In genomic region chr11:116109228-116109627, GRCh38 we compare ENCODE assay signal across 14 cellular contexts.
DNase-seq lines count a peak whose midpoint lies in the region; ATAC-seq, FAIRE-seq and TF ChIP-seq lines count a peak whose summit lies in the region.
"Had no signal": no experiment of that assay in that cellular context is flagged by ENCODE, and none has a peak within 500 bp of the region (broad histone marks: within the 10 kb centered on the region; RNA-seq: fewer than 3 reads in every experiment).

No MANE protein-coding gene starts in this region.

- H3K4me1 ChIP-seq in astrocyte (ENCODE audit: insufficient read depth, low read length), result no peaks in the 10 kb centered on the region
- H3K4me1 ChIP-seq: SJSA1 had no signal

- FAIRE-seq in HTR-8/SVneo (lab: Jason Lieb, UNC) (peak; percentile 26), astrocyte (lab: Jason Lieb, UNC) (no peak)

- TF ChIP-seq CTCF in AG10803 (conservative IDR thresholded peaks at IDR 0.05; ENCODE audit: low read length), result no peak
- no peak for TF ChIP-seq CTCF in astrocyte (IDR thresholded peaks at IDR 0.05; ENCODE audit: insufficient read depth, low read depth, low read length)

- H3K27ac ChIP-seq in astrocyte (ENCODE audit: low read depth, low read length), result no peak overlapping the region
- H3K27ac ChIP-seq: BLaER1, SJSA1 had no signal

- H3K27me3 ChIP-seq in astrocyte (ENCODE audit: insufficient read depth, low read length), result peaks cover 5% of the 10 kb centered on the region
- H3K27me3 ChIP-seq: BLaER1, SJSA1 had no signal

- H2AFZ ChIP-seq in astrocyte (ENCODE audit: low read depth, low read length), result no peak overlapping the region

- peaks cover 2% of the 10 kb centered on the region for H3K36me3 Mint-ChIP-seq in astrocyte (ENCODE audit: low read depth, unreplicated experiment)

- H4K20me1 ChIP-seq in astrocyte (ENCODE audit: insufficient read depth, low read length), result no peaks in the 10 kb centered on the region
- H4K20me1 ChIP-seq: BLaER1 had no signal

- H3K9ac ChIP-seq in astrocyte (ENCODE audit: low read length), result no peak overlapping the region
- H3K9ac ChIP-seq: BLaER1 had no signal

- no peak overlapping the region for H3K4me2 ChIP-seq in astrocyte (ENCODE audit: low read length)
- H3K4me2 ChIP-seq: BLaER1, smooth muscle cell had no signal

- ATAC-seq in GM21423 (IDR thresholded peaks at IDR 0.05; ENCODE audit: unreplicated experiment) (no peak), GM18870 (IDR thresholded peaks at IDR 0.05; ENCODE audit: unreplicated experiment) (no peak)
- ATAC-seq: left colon had no signal

- H3K27ac Mint-ChIP-seq in astrocyte (ENCODE audit: unreplicated experiment), result no peak overlapping the region

- H3K4me3 ChIP-seq in AG10803 (ENCODE audit: low read length), result no peak overlapping the region
- H3K4me3 ChIP-seq in astrocyte (ENCODE audit: insufficient read depth, low read depth, low read length), result no peak overlapping the region
- H3K4me3 ChIP-seq: BLaER1, SJSA1, smooth muscle cell had no signal

- H3K9me3 Mint-ChIP-seq in astrocyte (ENCODE audit: unreplicated experiment), result peaks cover 3% of the 10 kb centered on the region

- DNase-seq in AG10803 (ENCODE audit: low read depth) (peak; percentile 4), HTR-8/SVneo (ENCODE audit: insufficient read length, low spot score) (peak; percentile 32), astrocyte (ENCODE audit: low read depth) (peak; percentile 77), islet precursor cell (peak; percentile 78), HuH-7 (ENCODE audit: low spot score) (no peak)
- no peak for DNase-seq in stimulated activated CD4-positive, alpha-beta T cell treated with anti-CD3 and anti-CD28 coated beads, Interleukin-4, amount 100 ng/mL, for 24 hours
- DNase-seq: activated CD4-positive, CD25-positive, alpha-beta regulatory T cell treated with anti-CD3 and anti-CD28 coated beads, Interleukin-2, amount 50 U/mL, for 72 hours; left colon had no signal

- H3K79me2 ChIP-seq in astrocyte (ENCODE audit: insufficient read depth, low read length), result no peaks in the 10 kb centered on the region

- peaks cover 26% of the 10 kb centered on the region for H3K4me1 Mint-ChIP-seq in astrocyte (ENCODE audit: low read depth, unreplicated experiment)

- no peak overlapping the region for H3K4me3 Mint-ChIP-seq in astrocyte (ENCODE audit: unreplicated experiment)
- H3K4me3 Mint-ChIP-seq: neural crest cell had no signal

- H3K9me3 ChIP-seq in astrocyte (ENCODE audit: insufficient read depth, low read depth, low read length), result no peaks in the 10 kb centered on the region
- H3K9me3 ChIP-seq: SJSA1 had no signal

- no peaks in the 10 kb centered on the region for H3K36me3 ChIP-seq in astrocyte (ENCODE audit: insufficient read depth, low read length)
- H3K36me3 ChIP-seq: BLaER1, SJSA1 had no signal

- H3K27me3 Mint-ChIP-seq in astrocyte (ENCODE audit: low read depth, unreplicated experiment), result peaks cover 15% of the 10 kb centered on the region

Comparison
In these comparisons a context has a peak if more than half of its experiments do, and no peak if none do; other contexts are left out.
1. DNase-seq: peak in AG10803 (single experiment), HTR-8/SVneo (single experiment), astrocyte (single experiment) and islet precursor cell (single experiment); none in HuH-7 (single experiment) and stimulated activated CD4-positive, alpha-beta T cell treated with anti-CD3 and anti-CD28 coated beads, Interleukin-4, amount 100 ng/mL, for 24 hours (single experiment).